8 cellular contexts compared by ENCODE assay signal in the genomic region with DNA sequence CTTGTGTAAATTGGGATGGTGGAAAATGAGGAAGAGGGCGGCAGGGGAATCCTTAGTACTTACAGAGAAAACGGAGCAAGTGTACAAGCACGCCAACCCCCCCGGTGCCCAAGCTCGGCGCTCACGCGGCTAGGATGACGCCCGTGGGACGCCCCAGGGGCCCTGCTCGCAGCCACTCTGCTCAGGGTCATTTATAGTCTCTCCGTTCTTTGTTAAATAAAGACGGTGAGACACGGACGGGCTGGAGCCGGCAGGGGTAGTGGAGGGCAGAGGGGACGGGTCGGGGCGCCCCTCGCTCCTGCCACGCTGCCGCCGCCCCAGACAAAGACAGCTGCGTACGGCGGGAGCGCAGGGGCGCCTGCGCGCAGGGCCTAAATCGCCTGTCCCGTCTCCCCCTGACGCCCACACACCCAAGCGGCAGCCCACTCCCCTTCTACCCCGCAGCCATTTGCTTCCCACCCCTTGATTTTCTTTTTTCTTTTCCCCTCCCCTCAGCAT. TPM values are rescaled to one million over a fixed set of nuclear protein-coding genes. Genes with fewer than 3 reads are reported as not detected.
A peak's percentile ranks its signal among the peaks of the same experiment; 100 is the strongest.
DNase-seq lines count a peak whose midpoint lies in the region; ATAC-seq and TF ChIP-seq lines count a peak whose summit lies in the region.

No MANE protein-coding gene starts in this region.

- no peaks in the 10 kb centered on the region for H4K20me1 ChIP-seq in KMS-11 (ENCODE audit: insufficient read depth)

- no peaks in the 10 kb centered on the region for H3K79me2 ChIP-seq in KMS-11 (ENCODE audit: insufficient read depth, low read depth)

- peak; percentile 78 for DNase-seq in NCI-H1436 (lab: John Stamatoyannopoulos, UW)
- DNase-seq in NCI-H1436 treated with DMSO at 0.1 percent for 48 hours (lab: John Stamatoyannopoulos, UW): no peak
- peak; percentile 53 for DNase-seq in T-helper 9 cell
- DNase-seq in MCF 10A (ENCODE audit: unreplicated experiment): peak; percentile 30
- peak; percentile 83 for DNase-seq in iPS-NIHi11 (ENCODE audit: low spot score)

- H3K4me3 ChIP-seq in KMS-11 (IDR thresholded peaks at IDR 0.05; ENCODE audit: insufficient read depth, low read depth, low read length) (no peak overlapping the region), skeletal muscle satellite cell (ENCODE audit: low read length) (peak overlapping the region; percentile 75)

- no peaks in the 10 kb centered on the region for H3K27me3 Mint-ChIP-seq in MCF 10A (ENCODE audit: insufficient read depth, unreplicated experiment)

- H3K27me3 ChIP-seq in KMS-11 (ENCODE audit: insufficient read depth, low read depth) (no peaks in the 10 kb centered on the region), skeletal muscle satellite cell (ENCODE audit: control insufficient read depth, insufficient read depth, low read length) (no peaks in the 10 kb centered on the region)

- CTCF ChIA-PET in MCF 10A (lab: Yijun Ruan, JAX): interaction anchor here (1.2 kb wide), 1 partner anchor 209 kb away, joined by 3 read pairs; no protein-coding TSS in a partner anchor

- ATAC-seq in HG03457 (IDR thresholded peaks at IDR 0.05; ENCODE audit: unreplicated experiment): no peak

- peak overlapping the region; percentile 94 for H3K27ac ChIP-seq in KMS-11

- H3K9ac ChIP-seq in KMS-11: peak overlapping the region; percentile 99
- H3K9ac ChIP-seq in skeletal muscle satellite cell (ENCODE audit: low read depth, low read length): peak overlapping the region; percentile 97

- BruUV-seq in MCF 10A (replicated peaks; lab: Mats Ljungman, UMichigan): TSS peak; percentile 67

- peak overlapping the region; percentile 76 for H3K4me3 Mint-ChIP-seq in MCF 10A (ENCODE audit: unreplicated experiment)

- peak overlapping the region; percentile 95 for H3K27ac Mint-ChIP-seq in MCF 10A (ENCODE audit: low read depth, unreplicated experiment)

- H3K9me3 Mint-ChIP-seq in MCF 10A (ENCODE audit: unreplicated experiment): no peaks in the 10 kb centered on the region

- peak overlapping the region; percentile 79 for H3K4me2 ChIP-seq in KMS-11
- peak overlapping the region; percentile 92 for H3K4me2 ChIP-seq in skeletal muscle satellite cell (ENCODE audit: low read length)

- peaks cover 6% of the 10 kb centered on the region for H3K36me3 Mint-ChIP-seq in MCF 10A (ENCODE audit: insufficient read depth, unreplicated experiment)

- no peaks in the 10 kb centered on the region for H3K9me3 ChIP-seq in skeletal muscle satellite cell (replicated peaks; ENCODE audit: low read length)

- H2AFZ ChIP-seq in KMS-11 (ENCODE audit: low read depth): peak overlapping the region; percentile 93

- H3K4me1 ChIP-seq in KMS-11 (ENCODE audit: low read depth, poor library complexity, severe bottlenecking): peaks cover 45% of the 10 kb centered on the region
- peaks cover 36% of the 10 kb centered on the region for H3K4me1 ChIP-seq in skeletal muscle satellite cell (ENCODE audit: control insufficient read depth, insufficient read depth, low read length)

- TF ChIP-seq CTCF in KMS-11 (conservative IDR thresholded peaks at IDR 0.05; ENCODE audit: low read depth, low read length): no peak
- no peak for TF ChIP-seq CTCF in MCF 10A (IDR thresholded peaks at IDR 0.05; ENCODE audit: unreplicated experiment)

- intact Hi-C loops in MCF 10A (cut with micrococcal nuclease): no loop called here

- no peaks in the 10 kb centered on the region for H3K36me3 ChIP-seq in KMS-11 (ENCODE audit: insufficient read depth)
- H3K36me3 ChIP-seq in skeletal muscle satellite cell (ENCODE audit: insufficient read depth, low read length): no peaks in the 10 kb centered on the region

- H3K4me1 Mint-ChIP-seq in MCF 10A (ENCODE audit: insufficient read depth, unreplicated experiment): peaks cover 21% of the 10 kb centered on the region

- POLR2A ChIA-PET in MCF 10A (lab: Yijun Ruan, JAX): interaction anchor here (0.6 to 4.4 kb wide), 10 partner anchors 10 to 211 kb away, joined by 3 to 29 read pairs (median 6); a partner anchor contains a TSS

RNA-seq across cellular contexts. Expression of a gene that starts 37.8 kb away (rescaled TPM):
- total RNA-seq in MCF 10A (2022): 259 and 277 TPM in 2 replicates
- 44.9 and 51.8 TPM in 2 replicates for total RNA-seq in skeletal muscle satellite cell (2012; rRNA removed)
